22 cellular contexts compared by ENCODE assay signal in the genomic region with DNA sequence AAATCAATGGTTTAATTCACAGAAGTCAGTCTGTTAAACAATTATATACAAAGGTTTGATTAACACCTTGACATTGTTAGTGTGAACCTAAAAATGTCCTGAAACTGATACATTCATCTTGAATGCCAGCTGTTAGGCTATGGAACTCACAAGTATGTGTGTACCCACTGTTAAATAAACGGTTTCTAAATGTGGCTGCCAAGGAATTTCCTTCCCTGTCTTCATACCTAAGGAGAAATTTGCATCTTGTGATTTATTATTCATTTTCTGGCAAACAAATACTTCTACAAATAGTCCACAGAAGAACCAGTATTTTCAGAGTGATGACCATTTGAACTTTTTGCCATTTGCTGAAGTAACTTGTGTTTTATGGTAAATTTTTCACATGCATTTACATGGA.
A peak's percentile ranks its signal among the peaks of the same experiment; 100 is the strongest.
DNase-seq lines count a peak whose midpoint lies in the region; ATAC-seq and TF ChIP-seq lines count a peak whose summit lies in the region.
"Had no signal": no experiment of that assay in that cellular context is flagged by ENCODE, and none has a peak within 500 bp of the region (broad histone marks: within the 10 kb centered on the region; RNA-seq: fewer than 3 reads in every experiment).

No MANE protein-coding gene starts in this region.

- H3K9me3 ChIP-seq in adipocyte (ENCODE audit: control insufficient read depth, low read length): no peaks in the 10 kb centered on the region
- no peaks in the 10 kb centered on the region for H3K9me3 ChIP-seq in fibroblast of lung (ENCODE audit: control insufficient read depth, insufficient read depth, low read depth, low read length)
- H3K9me3 ChIP-seq in heart left ventricle: no peaks in the 10 kb centered on the region
- H3K9me3 ChIP-seq: BE2C, right atrium auricular region, upper lobe of right lung had no signal

- H3K79me2 ChIP-seq in ACC112 (ENCODE audit: control insufficient read depth, insufficient read depth, low read length, unreplicated experiment): no peaks in the 10 kb centered on the region
- H3K79me2 ChIP-seq in fibroblast of lung (ENCODE audit: control insufficient read depth, insufficient read depth, low read length): no peaks in the 10 kb centered on the region

- H3K9ac ChIP-seq in adipocyte (ENCODE audit: low read length) (no peak overlapping the region), fibroblast of lung (ENCODE audit: insufficient read depth, low read length) (no peak overlapping the region)

- WGBS in heart left ventricle, 4 donors: 74 to 82% (median 80%) methylated on average over 1 of the region's 1 CpG

- H3K36me3 ChIP-seq in ACC112 (ENCODE audit: insufficient read depth, low read length) (peaks cover 9% of the 10 kb centered on the region), adipocyte (ENCODE audit: control insufficient read depth, insufficient read depth, low read length, severe bottlenecking) (peaks cover 8% of the 10 kb centered on the region), fibroblast of lung (ENCODE audit: control insufficient read depth, insufficient read depth, low read length) (no peaks in the 10 kb centered on the region), heart left ventricle (peaks cover 0 to 4% (median 0%) of the 10 kb centered on the region in 9 donors)
- H3K36me3 ChIP-seq: right atrium auricular region, upper lobe of right lung, WERI-Rb-1 had no signal

- ATAC-seq in omental fat pad (ENCODE audit: low FRiP score) (peak; percentile 27), GM21723 (IDR thresholded peaks at IDR 0.05; ENCODE audit: unreplicated experiment) (no peak), heart left ventricle (no peak)
- ATAC-seq: stimulated activated naive CD8-positive, alpha-beta T cell treated with anti-CD3 and anti-CD28 coated beads, Interleukin-15, Interleukin-2, amounts not matched to agents 100 U/mL and 50 U/mL, for 24 hours; upper lobe of right lung had no signal

- 0 out of 2 replicates have a peak overlapping the region, but pooled peaks have one; percentile 6 for H3K4me3 ChIP-seq in ACC112 (ENCODE audit: low read depth, low read length)
- H3K4me3 ChIP-seq in adipocyte (ENCODE audit: low read length): peak overlapping the region; percentile 5
- no peak overlapping the region for H3K4me3 ChIP-seq in fibroblast of lung (replicated peaks in 1 of 4; ENCODE audit: control extremely low read depth in 1 of 4, insufficient read depth in 1 of 4, low read depth in 3 of 4, low read length in 4 of 4)
- H3K4me3 ChIP-seq in heart left ventricle: no peak overlapping the region
- H3K4me3 ChIP-seq: right atrium auricular region, upper lobe of right lung had no signal

- no peaks in the 10 kb centered on the region for H4K20me1 ChIP-seq in fibroblast of lung (ENCODE audit: control insufficient read depth, extremely low read depth, insufficient read depth, low read length)

- TF ChIP-seq CTCF in fibroblast of lung (conservative IDR thresholded peaks at IDR 0.05 in 1 of 2, IDR thresholded peaks at IDR 0.05 in 1 of 2; ENCODE audit: low read depth in 1 of 2, low read length in 2 of 2): no peak
- TF ChIP-seq CTCF in omental fat pad (IDR thresholded peaks at IDR 0.05): no peak
- TF ChIP-seq CTCF in heart left ventricle (IDR thresholded peaks at IDR 0.05): no peak

- H3K4me2 ChIP-seq in fibroblast of lung (ENCODE audit: extremely low read depth, insufficient read depth, low read length): no peak overlapping the region

- peak overlapping the region; percentile 31 for H3K27ac ChIP-seq in ACC112 (ENCODE audit: low read depth, low read length)
- no peak overlapping the region for H3K27ac ChIP-seq in fibroblast of lung (ENCODE audit: insufficient read depth, low read length)
- peak overlapping the region in 1 of 12 donors; percentile 48 for H3K27ac ChIP-seq in heart left ventricle
- H3K27ac ChIP-seq: right atrium auricular region, upper lobe of right lung, WERI-Rb-1 had no signal

- peak; percentile 27 for DNase-seq in adipocyte (ENCODE audit: low read depth)
- peak; percentile 17 to 75 for DNase-seq in fibroblast of lung (ENCODE audit: low read depth in 2 of 2)
- DNase-seq in omental fat pad (ENCODE audit: low spot score): no peak
- no peak for DNase-seq in cerebellar nuclear complex (lab: John Stamatoyannopoulos, UW)
- no peak for DNase-seq in heart left ventricle
- no peak for DNase-seq in HUDEP-2 (lab: John Stamatoyannopoulos, UW; ENCODE audit: unreplicated experiment in 76 of 76)
- DNase-seq: 8988T; activated CD4-positive, alpha-beta T cell treated with anti-CD3 and anti-CD28 coated beads, Interleukin-2, amount 50 U/mL, for 48 hours; activated gamma-delta T cell treated with Interleukin-2 at 50 U/mL for 16 hours; amygdala; BE2C; COR-L47; foreskin melanocyte; NCI-H1417; NCI-H526 treated with DMSO at 0.1 percent for 48 hours; stimulated activated CD4-positive, alpha-beta T cell treated with anti-CD3 and anti-CD28 coated beads, Interleukin-1b, Interleukin-23, amount 100 ng/mL, for 48 hours; stimulated activated naive CD8-positive, alpha-beta T cell treated with anti-CD3 and anti-CD28 coated beads, Interleukin-15, Interleukin-2, amounts not matched to agents 100 U/mL and 50 U/mL, for 24 hours; upper lobe of right lung; WERI-Rb-1 had no signal

- intact Hi-C loops in heart left ventricle (cut with DNase I): loop anchor here in 1 of 10 donors (5.0 kb wide), 1 partner anchor 78 kb away; no protein-coding TSS in a partner anchor

- H3K4me1 ChIP-seq in ACC112 (ENCODE audit: control insufficient read depth, insufficient read depth, low read length, unreplicated experiment) (peaks cover 56% of the 10 kb centered on the region), adipocyte (ENCODE audit: control insufficient read depth, insufficient read depth, low read length) (peaks cover 50% of the 10 kb centered on the region), fibroblast of lung (ENCODE audit: control insufficient read depth, extremely low read depth, insufficient read depth, low read length) (peaks cover 14% of the 10 kb centered on the region), heart left ventricle (peaks cover 0 to 13% (median 5%) of the 10 kb centered on the region in 12 donors)
- H3K4me1 ChIP-seq: right atrium auricular region, upper lobe of right lung had no signal

- TF ChIP-seq POLR2A in heart left ventricle (IDR thresholded peaks at IDR 0.05): no peak

- H3K27me3 ChIP-seq in ACC112 (ENCODE audit: insufficient read depth, low read length) (no peaks in the 10 kb centered on the region), adipocyte (replicated peaks; ENCODE audit: control insufficient read depth, insufficient read depth, low read length) (no peaks in the 10 kb centered on the region), fibroblast of lung (ENCODE audit: control insufficient read depth, insufficient read depth, low read length) (no peaks in the 10 kb centered on the region), heart left ventricle (no peaks in the 10 kb centered on the region)
- H3K27me3 ChIP-seq: BE2C, right atrium auricular region, upper lobe of right lung had no signal

- H2AFZ ChIP-seq in ACC112 (ENCODE audit: low read length, unreplicated experiment) (no peak overlapping the region), fibroblast of lung (ENCODE audit: low read length) (no peak overlapping the region)

Comparison
In these comparisons a context has a peak if more than half of its experiments do, and no peak if none do; other contexts are left out.
1. H3K4me3 ChIP-seq: peak in ACC112 (single experiment) and adipocyte (single experiment); none in fibroblast of lung (0 of 4) and heart left ventricle (0 of 12).
2. DNase-seq: peak in adipocyte (single experiment) and fibroblast of lung (2 of 2); none in omental fat pad (single experiment), cerebellar nuclear complex (0 of 2), heart left ventricle (0 of 5) and HUDEP-2 (0 of 76).